18 cellular contexts compared by ENCODE assay signal in genomic region chr4:64516176-64516575, GRCh38.
DNase-seq lines count a peak whose midpoint lies in the region; ATAC-seq, FAIRE-seq and TF ChIP-seq lines count a peak whose summit lies in the region.
"Had no signal": no experiment of that assay in that cellular context is flagged by ENCODE, and none has a peak within 500 bp of the region (broad histone marks: within the 10 kb centered on the region; RNA-seq: fewer than 3 reads in every experiment).

No MANE protein-coding gene starts in this region.

- H2AK9ac ChIP-seq in IMR-90 (replicated peaks; ENCODE audit: low read depth, low read length, poor library complexity) = no peak overlapping the region

- H3K14ac ChIP-seq in IMR-90 (replicated peaks; ENCODE audit: low read depth, low read length) = no peak overlapping the region
- no peak overlapping the region for H3K14ac ChIP-seq in H1 (ENCODE audit: insufficient read length)

- H3K56ac ChIP-seq in IMR-90 (ENCODE audit: extremely low read depth, insufficient read depth, low read length) = no peak overlapping the region
- no peak overlapping the region for H3K56ac ChIP-seq in H1 (replicated peaks; ENCODE audit: insufficient read length, low read depth, low read length)

- no peak for ATAC-seq in A549
- ATAC-seq in IMR-90 (ENCODE audit: low read depth) = no peak
- ATAC-seq: CD8-positive, alpha-beta T cell had no signal

- H2AFZ ChIP-seq in IMR-90 (replicated peaks; ENCODE audit: low read length, poor library complexity) = no peak overlapping the region
- no peak overlapping the region for H2AFZ ChIP-seq in H1 (ENCODE audit: low read length)

- H3K4me3 ChIP-seq in A549 (no peak overlapping the region), IMR-90 (ENCODE audit: insufficient read depth, low read depth, low read length) (no peak overlapping the region), H1 (ENCODE audit: extremely low read depth in 1 of 4, insufficient read depth in 2 of 4, low read depth in 3 of 4, low read length in 4 of 4) (no peak overlapping the region), colonic mucosa (no peak overlapping the region)
- H3K4me3 ChIP-seq: BLaER1 treated with 17β-estradiol and CSF1 and Interleukin-3, amounts not matched to agents 10 nM and 100 nM had no signal

- dilution Hi-C loops in IMR-90 (cut with HindIII; ENCODE audit: low sequenced_read_pairs, unreplicated experiment) = no loop called here

- H3K4ac ChIP-seq in IMR-90 (ENCODE audit: low read depth, low read length) (no peak overlapping the region), H1 (replicated peaks; ENCODE audit: insufficient read length, low read depth, low read length) (no peak overlapping the region)

- no peak overlapping the region for H3K4me2 ChIP-seq in A549
- no peak overlapping the region for H3K4me2 ChIP-seq in IMR-90 (ENCODE audit: low read depth, low read length)
- H3K4me2 ChIP-seq in H1 (ENCODE audit: insufficient read depth in 1 of 2, low read depth in 2 of 2, low read length in 2 of 2) = no peak overlapping the region
- H3K4me2 ChIP-seq: BLaER1 treated with 17β-estradiol and CSF1 and Interleukin-3, amounts not matched to agents 10 nM and 100 nM had no signal

- TF ChIP-seq CTCF in A549 (IDR thresholded peaks at IDR 0.05) (no peak), IMR-90 (conservative IDR thresholded peaks at IDR 0.05; ENCODE audit: low read depth, low read length) (no peak), H1 (IDR thresholded peaks at IDR 0.05; ENCODE audit: control extremely low read depth in 1 of 3, insufficient read depth in 1 of 3, low read depth in 1 of 3, low read length in 3 of 3) (no peak), colonic mucosa (IDR thresholded peaks at IDR 0.05) (no peak)

- no peak overlapping the region for H4K91ac ChIP-seq in IMR-90 (ENCODE audit: insufficient read depth, low read depth, low read length)
- H4K91ac ChIP-seq in H1 (replicated peaks; ENCODE audit: insufficient read length, low read length) = no peak overlapping the region

- CTCF ChIA-PET in A549 (lab: Yijun Ruan, JAX) = no interaction called here
- CTCF ChIA-PET in IMR-90 (lab: Yijun Ruan, JAX) = no interaction called here
- CTCF ChIA-PET in H1 (lab: Charles Lee; ENCODE audit: partially characterized antibody) = no interaction called here

- in situ Hi-C loops in IMR-90 (cut with MboI; ENCODE audit: low sequenced_read_pairs) = no loop called here

- intact Hi-C loops in IMR-90 (cut with micrococcal nuclease) = no loop called here
- intact Hi-C loops in colonic mucosa (cut with DNase I) = no loop called here

- H3K36me3 ChIP-seq in IMR-90 (ENCODE audit: control insufficient read depth, insufficient read depth, low read length) (no peaks in the 10 kb centered on the region), H1 (ENCODE audit: control insufficient read depth in 2 of 4, insufficient read depth in 4 of 4, low read length in 3 of 4) (no peaks in the 10 kb centered on the region), colonic mucosa (no peaks in the 10 kb centered on the region)
- H3K36me3 ChIP-seq: BLaER1 treated with 17β-estradiol and CSF1 and Interleukin-3, amounts not matched to agents 10 nM and 100 nM had no signal

- WGBS in A549 (ENCODE audit: missing lambda C conversion rate) = 12% methylated on average over 1 of the region's 1 CpG
- WGBS in IMR-90 (ENCODE audit: extremely low coverage in 2 of 2, insufficient read length in 1 of 2), 2 experiments = no CpG with 5 or more reads among the region's 1 CpG
- 92% methylated on average over 1 of the region's 1 CpG; no CpG with 5 or more reads in 1 of the 2 experiments for WGBS in H1 (ENCODE audit: extremely low coverage in 1 of 2, insufficient coverage in 1 of 2, insufficient read length in 1 of 2, insufficient replicate concordance in 2 of 2, low coverage in 1 of 2, low lambda C conversion rate in 2 of 2, missing lambda C conversion rate in 1 of 2), 2 experiments

- H2BK5ac ChIP-seq in IMR-90 (ENCODE audit: low read depth, low read length, poor library complexity, severe bottlenecking) (no peak overlapping the region), H1 (ENCODE audit: low read depth, low read length) (no peak overlapping the region)

- H3K9me3 ChIP-seq in A549 = no peaks in the 10 kb centered on the region
- no peaks in the 10 kb centered on the region for H3K9me3 ChIP-seq in IMR-90 (ENCODE audit: control insufficient read depth, insufficient read depth, low read length)
- no peaks in the 10 kb centered on the region for H3K9me3 ChIP-seq in H1 (ENCODE audit: insufficient read depth in 2 of 2, low read depth in 1 of 2, low read length in 1 of 2)
- H3K9me3 ChIP-seq in colonic mucosa = no peaks in the 10 kb centered on the region
- H3K9me3 ChIP-seq: BLaER1 treated with 17β-estradiol and CSF1 and Interleukin-3, amounts not matched to agents 10 nM and 100 nM; Caco-2 had no signal

- H4K20me1 ChIP-seq in IMR-90 (ENCODE audit: insufficient read depth, low read length) (no peaks in the 10 kb centered on the region), H1 (replicated peaks in 1 of 2; ENCODE audit: control insufficient read depth in 1 of 2, insufficient read depth in 2 of 2, low read length in 2 of 2) (no peaks in the 10 kb centered on the region)
- H4K20me1 ChIP-seq: BLaER1 treated with 17β-estradiol and CSF1 and Interleukin-3, amounts not matched to agents 10 nM and 100 nM had no signal

- H2BK15ac ChIP-seq in IMR-90 (ENCODE audit: low read depth, low read length) (no peak overlapping the region), H1 (ENCODE audit: low read length) (no peak overlapping the region)

- no peak overlapping the region for H3K9ac ChIP-seq in IMR-90 (ENCODE audit: low read depth, low read length)
- H3K9ac ChIP-seq in H1 (replicated peaks in 1 of 4; ENCODE audit: extremely low read depth in 1 of 4, low read depth in 3 of 4, low read length in 3 of 4) = no peak overlapping the region
- no peak overlapping the region for H3K9ac ChIP-seq in colonic mucosa (ENCODE audit: low read depth in 2 of 2, low read length in 2 of 2)
- H3K9ac ChIP-seq: BLaER1 treated with 17β-estradiol and CSF1 and Interleukin-3, amounts not matched to agents 10 nM and 100 nM had no signal

- FAIRE-seq in A549 (lab: Jason Lieb, UNC) = no peak
- no peak for FAIRE-seq in H1 (lab: Jason Lieb, UNC)
- FAIRE-seq: G401.6, GM12891, GM19239 had no signal

- no peak for TF ChIP-seq RAD21 in A549 (conservative IDR thresholded peaks at IDR 0.05 in 1 of 2, IDR thresholded peaks at IDR 0.05 in 1 of 2)
- TF ChIP-seq RAD21 in IMR-90 (IDR thresholded peaks at IDR 0.05; ENCODE audit: low read length) = no peak
- TF ChIP-seq RAD21 in H1 (IDR thresholded peaks at IDR 0.05 in 1 of 2, conservative IDR thresholded peaks at IDR 0.05 in 1 of 2; ENCODE audit: low read depth in 2 of 2, low read length in 2 of 2) = no peak

- H2AK5ac ChIP-seq in IMR-90 (ENCODE audit: low read depth, low read length) (no peak overlapping the region), H1 (ENCODE audit: low read depth, low read length) (no peak overlapping the region)

- BruUV-seq in IMR-90 (replicated peaks; lab: Mats Ljungman, UMichigan) = no TSS peak

- H4K5ac ChIP-seq in IMR-90 (ENCODE audit: low read depth, low read length) (no peak overlapping the region), H1 (ENCODE audit: insufficient read length, low read depth, low read length) (no peak overlapping the region)

- H3K23ac ChIP-seq in IMR-90 (ENCODE audit: low read depth, low read length) (no peak overlapping the region), H1 (ENCODE audit: insufficient read length) (no peak overlapping the region)

- H2BK20ac ChIP-seq in IMR-90 (ENCODE audit: low read depth, low read length) (no peak overlapping the region), H1 (ENCODE audit: low read length) (no peak overlapping the region)

- H3K9me1 ChIP-seq in IMR-90 (ENCODE audit: insufficient read depth, low read length) = no peaks in the 10 kb centered on the region

- TF ChIP-seq EP300 in A549 (IDR thresholded peaks at IDR 0.05) = no peak
- no peak for TF ChIP-seq EP300 in H1 (IDR thresholded peaks at IDR 0.05; ENCODE audit: borderline replicate concordance in 1 of 2, low read depth in 2 of 2, low read length in 2 of 2)

- no peak overlapping the region for H2BK12ac ChIP-seq in H1 (ENCODE audit: low read depth, low read length)

- H3K79me2 ChIP-seq in H1 (ENCODE audit: control insufficient read depth in 1 of 2, insufficient read depth in 2 of 2, low read length in 2 of 2) = no peaks in the 10 kb centered on the region

- no peak for TF ChIP-seq POLR2A in A549 (IDR thresholded peaks at IDR 0.05; ENCODE audit: low read length)
- no peak for TF ChIP-seq POLR2A in IMR-90 (IDR thresholded peaks at IDR 0.05; ENCODE audit: low read depth, low read length)
- TF ChIP-seq POLR2A in H1 (IDR thresholded peaks at IDR 0.05; ENCODE audit: control extremely low read depth in 1 of 2, low read depth in 2 of 2, low read length in 2 of 2) = no peak

- no peaks in the 10 kb centered on the region for H3K23me2 ChIP-seq in H1 (ENCODE audit: low read depth, low read length)

- H3K27ac ChIP-seq in A549 (no peak overlapping the region), IMR-90 (ENCODE audit: insufficient read depth, low read length) (no peak overlapping the region), H1 (ENCODE audit: low read depth, low read length) (no peak overlapping the region), colonic mucosa (no peak overlapping the region)
- H3K27ac ChIP-seq: BLaER1 treated with 17β-estradiol and CSF1 and Interleukin-3, amounts not matched to agents 10 nM and 100 nM; C4-2B had no signal

- H3K27me3 ChIP-seq in IMR-90 (ENCODE audit: control insufficient read depth, insufficient read depth, low read length) (no peaks in the 10 kb centered on the region), H1 (replicated peaks in 1 of 4; ENCODE audit: control insufficient read depth in 3 of 4, extremely low read depth in 1 of 4, insufficient read depth in 3 of 4, low read length in 3 of 4) (no peaks in the 10 kb centered on the region), colonic mucosa (no peaks in the 10 kb centered on the region)
- H3K27me3 ChIP-seq: BLaER1 treated with 17β-estradiol and CSF1 and Interleukin-3, amounts not matched to agents 10 nM and 100 nM had no signal

- POLR2A ChIA-PET in A549 (lab: Yijun Ruan, JAX) = no interaction called here
- POLR2A ChIA-PET in IMR-90 (lab: Charles Lee; ENCODE audit: unreplicated experiment) = no interaction called here
- POLR2A ChIA-PET in H1 (lab: Charles Lee; ENCODE audit: partially characterized antibody) = no interaction called here

- no peaks in the 10 kb centered on the region for H3K4me1 ChIP-seq in A549
- H3K4me1 ChIP-seq in IMR-90 (ENCODE audit: control insufficient read depth, insufficient read depth, low read length) = no peaks in the 10 kb centered on the region
- H3K4me1 ChIP-seq in H1 (replicated peaks in 1 of 4; ENCODE audit: control insufficient read depth in 3 of 4, insufficient read depth in 4 of 4, low read length in 3 of 4) = no peaks in the 10 kb centered on the region
- no peaks in the 10 kb centered on the region for H3K4me1 ChIP-seq in colonic mucosa
- H3K4me1 ChIP-seq: BLaER1 treated with 17β-estradiol and CSF1 and Interleukin-3, amounts not matched to agents 10 nM and 100 nM; Caco-2 had no signal

- no peaks in the 10 kb centered on the region for H3K79me1 ChIP-seq in IMR-90 (ENCODE audit: low read depth in 1 of 2, low read length in 2 of 2)
- H3K79me1 ChIP-seq in H1 (ENCODE audit: low read depth, low read length) = no peaks in the 10 kb centered on the region

- H2BK120ac ChIP-seq in IMR-90 (ENCODE audit: low read depth, low read length) = no peak overlapping the region
- H2BK120ac ChIP-seq in H1 (replicated peaks; ENCODE audit: low read depth, low read length) = no peak overlapping the region

- H4K8ac ChIP-seq in IMR-90 (ENCODE audit: low read depth in 2 of 2, low read length in 2 of 2) = no peak overlapping the region
- H4K8ac ChIP-seq in H1 (ENCODE audit: extremely low read depth, insufficient read depth, low read length) = no peak overlapping the region

- no peak overlapping the region for H3K18ac ChIP-seq in IMR-90 (ENCODE audit: low read depth, low read length)
- H3K18ac ChIP-seq in H1 (ENCODE audit: extremely low read depth, low read length) = no peak overlapping the region

- DNase-seq in A549 (ENCODE audit: low read depth in 1 of 2, low spot score in 1 of 2) = no peak
- no peak for DNase-seq in IMR-90
- no peak for DNase-seq in H1 (ENCODE audit: low read depth in 1 of 2, low spot score in 2 of 2)
- DNase-seq in activated gamma-delta T cell treated with Interleukin-2 at 50 U/mL for 16 hours = no peak
- DNase-seq in colonic mucosa = no peak
- DNase-seq: 8988T; AML-193; Caco-2; Calu3; CD4-positive, alpha-beta T cell; CD8-positive, alpha-beta T cell; DMS79 treated with DMSO at 0.1 percent for 48 hours; GF-D8 had no signal

Comparison
In these comparisons a context has a peak if more than half of its experiments do, and no peak if none do; other contexts are left out.
1. Of the 18 proteins assayed by ChIP-seq in both H1 and A549: peak only in H1: none; only in A549: MAFK; in both: none; in neither: 17.